ENCODE assay signal across 1 cellular context in the genomic region with DNA sequence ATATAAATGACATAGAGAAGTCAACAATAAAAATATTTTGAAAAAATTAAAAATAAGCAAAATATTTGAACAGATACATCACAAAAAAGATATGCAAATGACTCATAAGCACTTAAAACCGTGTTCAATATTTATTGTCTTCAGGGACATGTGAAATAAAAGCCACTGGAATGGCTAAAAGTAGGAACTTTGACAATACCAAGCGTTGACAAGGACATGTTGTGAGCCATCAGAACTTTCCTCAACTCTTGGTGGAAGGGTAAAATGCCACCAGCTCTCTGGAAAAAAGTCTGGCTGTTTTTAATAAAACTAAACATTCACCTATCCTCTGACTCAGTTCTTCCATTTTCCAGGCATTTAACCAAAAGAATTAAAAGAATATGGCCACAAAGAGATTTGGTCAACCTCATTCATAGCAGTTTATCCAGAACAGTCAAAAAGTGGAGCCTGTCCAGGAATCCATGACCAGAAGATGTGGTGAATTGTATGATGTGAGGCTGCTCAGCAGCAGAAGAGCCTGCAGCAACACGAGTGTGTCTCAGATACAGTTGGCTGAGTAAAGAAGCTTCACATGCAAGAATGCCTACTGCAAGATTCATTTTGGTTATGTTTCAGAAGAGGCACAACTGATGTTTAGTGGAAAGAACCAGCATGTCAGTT.
TF ChIP-seq lines count a peak whose summit lies in the region.

No MANE protein-coding gene starts in this region.

TF ChIP-seq in GM12878, 131 proteins besides CTCF, POLR2A, EP300 and RAD21 (continued from another document):
- TF ChIP-seq, protein P1, sequence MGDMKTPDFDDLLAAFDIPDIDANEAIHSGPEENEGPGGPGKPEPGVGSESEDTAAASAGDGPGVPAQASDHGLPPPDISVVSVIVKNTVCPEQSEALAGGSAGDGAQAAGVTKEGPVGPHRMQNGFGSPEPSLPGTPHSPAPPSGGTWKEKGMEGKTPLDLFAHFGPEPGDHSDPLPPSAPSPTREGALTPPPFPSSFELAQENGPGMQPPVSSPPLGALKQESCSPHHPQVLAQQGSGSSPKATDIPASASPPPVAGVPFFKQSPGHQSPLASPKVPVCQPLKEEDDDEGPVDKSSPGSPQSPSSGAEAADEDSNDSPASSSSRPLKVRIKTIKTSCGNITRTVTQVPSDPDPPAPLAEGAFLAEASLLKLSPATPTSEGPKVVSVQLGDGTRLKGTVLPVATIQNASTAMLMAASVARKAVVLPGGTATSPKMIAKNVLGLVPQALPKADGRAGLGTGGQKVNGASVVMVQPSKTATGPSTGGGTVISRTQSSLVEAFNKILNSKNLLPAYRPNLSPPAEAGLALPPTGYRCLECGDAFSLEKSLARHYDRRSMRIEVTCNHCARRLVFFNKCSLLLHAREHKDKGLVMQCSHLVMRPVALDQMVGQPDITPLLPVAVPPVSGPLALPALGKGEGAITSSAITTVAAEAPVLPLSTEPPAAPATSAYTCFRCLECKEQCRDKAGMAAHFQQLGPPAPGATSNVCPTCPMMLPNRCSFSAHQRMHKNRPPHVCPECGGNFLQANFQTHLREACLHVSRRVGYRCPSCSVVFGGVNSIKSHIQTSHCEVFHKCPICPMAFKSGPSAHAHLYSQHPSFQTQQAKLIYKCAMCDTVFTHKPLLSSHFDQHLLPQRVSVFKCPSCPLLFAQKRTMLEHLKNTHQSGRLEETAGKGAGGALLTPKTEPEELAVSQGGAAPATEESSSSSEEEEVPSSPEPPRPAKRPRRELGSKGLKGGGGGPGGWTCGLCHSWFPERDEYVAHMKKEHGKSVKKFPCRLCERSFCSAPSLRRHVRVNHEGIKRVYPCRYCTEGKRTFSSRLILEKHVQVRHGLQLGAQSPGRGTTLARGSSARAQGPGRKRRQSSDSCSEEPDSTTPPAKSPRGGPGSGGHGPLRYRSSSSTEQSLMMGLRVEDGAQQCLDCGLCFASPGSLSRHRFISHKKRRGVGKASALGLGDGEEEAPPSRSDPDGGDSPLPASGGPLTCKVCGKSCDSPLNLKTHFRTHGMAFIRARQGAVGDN (IDR thresholded peaks at IDR 0.05): no peak
- no peak for TF ChIP-seq FOS (IDR thresholded peaks at IDR 0.05; ENCODE audit: borderline replicate concordance, extremely low read depth, insufficient read length)
- TF ChIP-seq NRF1 (conservative IDR thresholded peaks at IDR 0.05; ENCODE audit: low read depth, low read length): no peak
- TF ChIP-seq BCL3 (IDR thresholded peaks at IDR 0.05; ENCODE audit: borderline replicate concordance, insufficient read depth, low read depth, low read length, poor library complexity, severe bottlenecking): no peak
- TF ChIP-seq NR2C2 (IDR thresholded peaks at IDR 0.05; ENCODE audit: borderline replicate concordance, control insufficient read depth, insufficient read length, low read depth): no peak
- TF ChIP-seq CUX1 (IDR thresholded peaks at IDR 0.05; ENCODE audit: insufficient replicate concordance, low read depth, low read length): no peak
- no peak for TF ChIP-seq TCF7 (IDR thresholded peaks at IDR 0.05; ENCODE audit: borderline replicate concordance)
